In genomic region chr5:38557309-38557710, GRCh38 we compare ENCODE assay signal across 8 cellular contexts. TPM values are rescaled to one million over a fixed set of nuclear protein-coding genes. Genes with fewer than 3 reads are reported as not detected.
DNase-seq lines count a peak whose midpoint lies in the region; ATAC-seq lines count a peak whose summit lies in the region.

No MANE protein-coding gene starts in this region.

- DNase-seq in Right ventricle myocardium superior = peak; percentile 50
- DNase-seq in Right ventricle myocardium inferior (ENCODE audit: missing footprints) = no peak
- DNase-seq in aorta = no peak
- no peak for DNase-seq in HuH-7.5 (ENCODE audit: low spot score)

- ATAC-seq in Right ventricle myocardium superior (ENCODE audit: poor library complexity) (peak; percentile 18), Right ventricle myocardium inferior (no peak), aorta (ENCODE audit: low FRiP score) (no peak), GM21381 (IDR thresholded peaks at IDR 0.05; ENCODE audit: unreplicated experiment) (no peak), GM18861 (IDR thresholded peaks at IDR 0.05; ENCODE audit: unreplicated experiment) (no peak)

- peak overlapping the region; percentile 98 for H3K27ac ChIP-seq in cingulate gyrus (ENCODE audit: low read depth, low read length)
- H3K27ac ChIP-seq in mucosa of rectum (ENCODE audit: low read depth in 2 of 2, low read length in 2 of 2) = peak overlapping the region; percentile 85 to 87
- H3K27ac ChIP-seq in aorta (ENCODE audit: low read depth in 1 of 2, low read length in 2 of 2) = peak overlapping the region in 1 of 2 donors; percentile 85

- H3K4me1 ChIP-seq in mucosa of rectum (ENCODE audit: control insufficient read depth in 2 of 2, insufficient read depth in 2 of 2, low read length in 2 of 2) (peaks cover 0 to 6% of the 10 kb centered on the region in 2 donors), aorta (ENCODE audit: control insufficient read depth in 1 of 2, insufficient read depth in 2 of 2, low read length in 2 of 2) (peaks cover 0 to 2% of the 10 kb centered on the region in 2 donors)

- H3K9me3 ChIP-seq in mucosa of rectum (ENCODE audit: control insufficient read depth in 2 of 2, low read length in 2 of 2) (no peaks in the 10 kb centered on the region), aorta (ENCODE audit: control insufficient read depth, low read length) (no peaks in the 10 kb centered on the region)

- H3K4me3 ChIP-seq in mucosa of rectum (ENCODE audit: low read length in 2 of 2) (peak overlapping the region; percentile 71 to 76), aorta (ENCODE audit: low read length in 2 of 2) (peak overlapping the region; percentile 51 to 98)

- H3K36me3 ChIP-seq in mucosa of rectum (ENCODE audit: control insufficient read depth in 2 of 2, insufficient read depth in 2 of 2, low read length in 2 of 2) (no peaks in the 10 kb centered on the region), aorta (ENCODE audit: control insufficient read depth in 1 of 2, insufficient read depth in 2 of 2, low read length in 1 of 2) (no peaks in the 10 kb centered on the region)

- WGBS in aorta, 2 donors = 2 to 3% methylated on average over 14 of the region's 14 CpGs

- H3K9ac ChIP-seq in mucosa of rectum (ENCODE audit: low read depth in 1 of 2, low read length in 2 of 2) = peak overlapping the region; percentile 54 to 75

- H3K27me3 ChIP-seq in mucosa of rectum (ENCODE audit: control insufficient read depth in 2 of 2, insufficient read depth in 2 of 2, low read length in 2 of 2) (peaks cover 11 to 15% of the 10 kb centered on the region in 2 donors), aorta (ENCODE audit: control insufficient read depth in 1 of 2, insufficient read depth in 2 of 2, low read length in 1 of 2) (no peaks in the 10 kb centered on the region)

- intact Hi-C loops in Right ventricle myocardium superior (cut with DNase I) (loop anchor here (5.0 to 10.0 kb wide), 2 partner anchors 110 to 247 kb away; no protein-coding TSS in a partner anchor), Right ventricle myocardium inferior (cut with DNase I) (loop anchor here (2.0 to 5.0 kb wide), 3 partner anchors 35 to 250 kb away; no protein-coding TSS in a partner anchor), aorta (cut with DNase I) (loop anchor here (5.0 kb wide), 2 partner anchors 110 to 115 kb away; no protein-coding TSS in a partner anchor)

RNA-seq across cellular contexts. Expression of gene LIFR, which starts 0.9 kb away (rescaled TPM):
- 53.2 TPM for total RNA-seq in Right ventricle myocardium superior
- 56.1 TPM for total RNA-seq in Right ventricle myocardium inferior
- total RNA-seq in aorta = 10 to 100 TPM; 67.6 to 69.6 TPM
- 10 to 100 TPM in 1 of 2 donors, 1 to 10 TPM in 1; 2.4 to 11.8 TPM for polyA plus RNA-seq in aorta
